Comparison of ENCODE assay signal across 9 cellular contexts in genomic region chr5:40428129-40428528, GRCh38.
DNase-seq lines count a peak whose midpoint lies in the region; ATAC-seq and TF ChIP-seq lines count a peak whose summit lies in the region.
"Had no signal": no experiment of that assay in that cellular context is flagged by ENCODE, and none has a peak within 500 bp of the region (broad histone marks: within the 10 kb centered on the region; RNA-seq: fewer than 3 reads in every experiment).

No MANE protein-coding gene starts in this region.

- peaks cover 0 to 4% (median under 1%) of the 10 kb centered on the region in 4 donors for H3K9me3 ChIP-seq in tibial nerve

- POLR2A ChIA-PET in activated naive CD8-positive, alpha-beta T cell treated with anti-CD3 and anti-CD28 coated beads, Interleukin-2, amount 10 ng/mL, durations not matched to agents 7 days and 5 days (lab: Charles Lee): interaction anchor here (0.7 to 2.8 kb wide), 2 partner anchors 9 to 17 kb away, joined by 3 to 12 read pairs; no protein-coding TSS in a partner anchor
- POLR2A ChIA-PET in RWPE1 (lab: Yijun Ruan, JAX; ENCODE audit: low non-redundant PET): no interaction called here

- H3K27me3 Mint-ChIP-seq in activated naive CD8-positive, alpha-beta T cell treated with anti-CD3 and anti-CD28 coated beads, Interleukin-2, amount 10 ng/mL, durations not matched to agents 7 days and 5 days: no peaks in the 10 kb centered on the region
- no peaks in the 10 kb centered on the region for H3K27me3 Mint-ChIP-seq in activated naive CD8-positive, alpha-beta T cell treated with anti-CD3 and anti-CD28 coated beads for 36 hours
- H3K27me3 Mint-ChIP-seq in progenitor cell of endocrine pancreas: no peaks in the 10 kb centered on the region

- H3K4me3 Mint-ChIP-seq in activated naive CD8-positive, alpha-beta T cell treated with anti-CD3 and anti-CD28 coated beads, Interleukin-2, amount 10 ng/mL, durations not matched to agents 7 days and 5 days: no peak overlapping the region
- no peak overlapping the region for H3K4me3 Mint-ChIP-seq in activated naive CD8-positive, alpha-beta T cell treated with anti-CD3 and anti-CD28 coated beads for 36 hours
- H3K4me3 Mint-ChIP-seq in progenitor cell of endocrine pancreas (ENCODE audit: low read depth): no peak overlapping the region

- no peak for TF ChIP-seq POLR2A in tibial nerve (IDR thresholded peaks at IDR 0.05)

- WGBS in tibial nerve, 2 donors: 40 to 55% methylated on average over 1 of the region's 1 CpG

- peaks cover 13% of the 10 kb centered on the region for H3K9me3 Mint-ChIP-seq in activated naive CD8-positive, alpha-beta T cell treated with anti-CD3 and anti-CD28 coated beads, Interleukin-2, amount 10 ng/mL, durations not matched to agents 7 days and 5 days
- peaks cover 14% of the 10 kb centered on the region for H3K9me3 Mint-ChIP-seq in activated naive CD8-positive, alpha-beta T cell treated with anti-CD3 and anti-CD28 coated beads for 36 hours
- H3K9me3 Mint-ChIP-seq in progenitor cell of endocrine pancreas (ENCODE audit: low read depth): peaks cover 16% of the 10 kb centered on the region

- TF ChIP-seq CTCF in RWPE1 (conservative IDR thresholded peaks at IDR 0.05; ENCODE audit: low read depth) (no peak), foreskin fibroblast (IDR thresholded peaks at IDR 0.05; ENCODE audit: low read depth, low read length) (no peak), tibial nerve (IDR thresholded peaks at IDR 0.05) (no peak), progenitor cell of endocrine pancreas (IDR thresholded peaks at IDR 0.05; ENCODE audit: unreplicated experiment) (no peak)

- no peak for DNase-seq in activated naive CD8-positive, alpha-beta T cell treated with anti-CD3 and anti-CD28 coated beads, Interleukin-2, amount 10 ng/mL, durations not matched to agents 7 days and 5 days
- no peak for DNase-seq in activated naive CD8-positive, alpha-beta T cell treated with anti-CD3 and anti-CD28 coated beads for 36 hours
- peak; percentile 74 for DNase-seq in RWPE1 (ENCODE audit: low spot score)
- peak; percentile 73 to 85 for DNase-seq in foreskin fibroblast
- DNase-seq in tibial nerve (ENCODE audit: low spot score in 2 of 2): peak; percentile 31 to 44
- no peak for DNase-seq in progenitor cell of endocrine pancreas (ENCODE audit: low spot score, unreplicated experiment)
- DNase-seq in caudate nucleus (lab: John Stamatoyannopoulos, UW): no peak
- DNase-seq: stomach had no signal

- H3K27ac ChIP-seq in RWPE1 (no peak overlapping the region), tibial nerve (no peak overlapping the region), caudate nucleus (ENCODE audit: low read depth, low read length) (no peak overlapping the region)
- H3K27ac ChIP-seq: stomach had no signal

- no peak for TF ChIP-seq EP300 in tibial nerve (IDR thresholded peaks at IDR 0.05)

- peaks cover 0 to 8% (median 0%) of the 10 kb centered on the region in 4 donors for H3K4me1 ChIP-seq in tibial nerve
- H3K4me1 ChIP-seq: stomach had no signal

- H3K4me3 ChIP-seq in foreskin fibroblast (ENCODE audit: low read depth in 1 of 2, low read length in 2 of 2) (no peak overlapping the region), tibial nerve (no peak overlapping the region)
- H3K4me3 ChIP-seq: stomach had no signal

- no peaks in the 10 kb centered on the region for H3K27me3 ChIP-seq in tibial nerve
- H3K27me3 ChIP-seq: stomach had no signal

- H3K36me3 Mint-ChIP-seq in activated naive CD8-positive, alpha-beta T cell treated with anti-CD3 and anti-CD28 coated beads, Interleukin-2, amount 10 ng/mL, durations not matched to agents 7 days and 5 days: peaks cover 43% of the 10 kb centered on the region
- peaks cover 13% of the 10 kb centered on the region for H3K36me3 Mint-ChIP-seq in activated naive CD8-positive, alpha-beta T cell treated with anti-CD3 and anti-CD28 coated beads for 36 hours
- no peaks in the 10 kb centered on the region for H3K36me3 Mint-ChIP-seq in progenitor cell of endocrine pancreas (ENCODE audit: insufficient read depth)

- CTCF ChIA-PET in RWPE1 (lab: Yijun Ruan, JAX): no interaction called here

- no peaks in the 10 kb centered on the region for H3K36me3 ChIP-seq in tibial nerve
- H3K36me3 ChIP-seq: stomach had no signal

- peak; percentile 29 for ATAC-seq in activated naive CD8-positive, alpha-beta T cell treated with anti-CD3 and anti-CD28 coated beads, Interleukin-2, amount 10 ng/mL, durations not matched to agents 7 days and 5 days (ENCODE audit: low read depth)
- ATAC-seq in HG02763 (IDR thresholded peaks at IDR 0.05; ENCODE audit: unreplicated experiment): no peak

- H3K4me1 Mint-ChIP-seq in activated naive CD8-positive, alpha-beta T cell treated with anti-CD3 and anti-CD28 coated beads, Interleukin-2, amount 10 ng/mL, durations not matched to agents 7 days and 5 days: peaks cover 35% of the 10 kb centered on the region
- H3K4me1 Mint-ChIP-seq in activated naive CD8-positive, alpha-beta T cell treated with anti-CD3 and anti-CD28 coated beads for 36 hours: peaks cover 25% of the 10 kb centered on the region
- H3K4me1 Mint-ChIP-seq in progenitor cell of endocrine pancreas (ENCODE audit: low read depth): no peaks in the 10 kb centered on the region

- peak overlapping the region; percentile 94 for H3K27ac Mint-ChIP-seq in activated naive CD8-positive, alpha-beta T cell treated with anti-CD3 and anti-CD28 coated beads, Interleukin-2, amount 10 ng/mL, durations not matched to agents 7 days and 5 days
- no peak overlapping the region for H3K27ac Mint-ChIP-seq in activated naive CD8-positive, alpha-beta T cell treated with anti-CD3 and anti-CD28 coated beads for 36 hours
- H3K27ac Mint-ChIP-seq in progenitor cell of endocrine pancreas: no peak overlapping the region

Comparison
In these comparisons a context has a peak if more than half of its experiments do, and no peak if none do; other contexts are left out.
1. DNase-seq: peak in RWPE1 (single experiment), foreskin fibroblast (2 of 2) and tibial nerve (2 of 2); none in activated naive CD8-positive, alpha-beta T cell treated with anti-CD3 and anti-CD28 coated beads, Interleukin-2, amount 10 ng/mL, durations not matched to agents 7 days and 5 days (single experiment), activated naive CD8-positive, alpha-beta T cell treated with anti-CD3 and anti-CD28 coated beads for 36 hours (single experiment), progenitor cell of endocrine pancreas (single experiment) and caudate nucleus (0 of 61).